1 cellular context compared by ENCODE assay signal in the genomic region with DNA sequence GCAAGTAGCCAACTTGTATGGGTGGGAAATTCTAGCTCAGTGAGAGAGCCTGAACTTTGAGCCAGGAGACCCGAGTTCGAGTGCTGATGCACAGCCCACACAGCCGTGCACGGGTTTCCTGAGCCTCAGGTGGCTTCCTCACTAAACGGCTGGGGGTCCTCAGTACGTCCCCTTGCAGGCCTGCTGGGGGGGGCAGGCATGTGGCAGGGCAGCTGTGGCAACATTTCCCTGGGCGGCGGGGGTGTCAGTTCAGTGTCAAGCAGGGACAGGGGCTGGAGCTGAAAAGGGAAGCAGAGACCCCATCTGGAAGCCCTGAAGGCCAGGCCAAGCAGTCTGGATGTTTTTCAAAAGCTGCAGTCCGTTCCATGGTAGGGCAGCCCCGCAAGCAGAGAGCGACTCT.
TF ChIP-seq lines count a peak whose summit lies in the region.

No MANE protein-coding gene starts in this region.

TF ChIP-seq in H1, 55 proteins besides CTCF, POLR2A, EP300 and RAD21:
- TF ChIP-seq HDAC6 (IDR thresholded peaks at IDR 0.05; ENCODE audit: low read depth, low read length) (no peak), ZNF274 (IDR thresholded peaks at IDR 0.05; ENCODE audit: borderline replicate concordance, extremely low read depth, low read length) (no peak), SAP30 (IDR thresholded peaks at IDR 0.05; ENCODE audit: insufficient read depth, insufficient replicate concordance, low read length) (no peak), GABPA (IDR thresholded peaks at IDR 0.05; ENCODE audit: borderline replicate concordance, insufficient read depth, low read length) (no peak)
